ENCODE assay signal across 9 cellular contexts in the genomic region with DNA sequence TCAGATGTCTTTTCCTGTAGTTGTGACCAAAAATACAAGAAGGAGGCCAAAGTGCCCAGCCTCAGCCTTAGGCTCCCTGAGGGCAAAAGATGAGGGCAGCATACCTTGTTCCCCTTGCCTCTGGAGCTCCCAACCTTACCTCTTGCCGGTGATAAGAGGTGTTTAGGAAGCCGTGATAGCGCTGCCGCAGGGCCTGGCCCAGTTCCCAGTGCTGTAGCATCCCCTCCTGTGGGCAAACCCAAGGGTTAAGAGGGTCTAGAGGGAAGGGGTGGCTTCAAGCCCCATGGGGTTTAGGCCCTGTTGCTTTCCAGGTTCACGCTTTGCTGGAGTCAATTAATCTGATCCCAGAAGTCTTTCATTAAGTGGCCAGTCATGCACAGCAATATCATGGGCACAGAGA. TPM values are rescaled to one million over a fixed set of nuclear protein-coding genes. Genes with fewer than 3 reads are reported as not detected.
DNase-seq lines count a peak whose midpoint lies in the region; ATAC-seq and TF ChIP-seq lines count a peak whose summit lies in the region.
"Had no signal": no experiment of that assay in that cellular context is flagged by ENCODE, and none has a peak within 500 bp of the region (broad histone marks: within the 10 kb centered on the region; RNA-seq: fewer than 3 reads in every experiment).

No MANE protein-coding gene starts in this region.

- H3K9me3 Mint-ChIP-seq in activated naive CD8-positive, alpha-beta T cell (ENCODE audit: low read depth): no peaks in the 10 kb centered on the region

- H3K4me1 Mint-ChIP-seq in activated naive CD8-positive, alpha-beta T cell (ENCODE audit: low read depth): peaks cover 25% of the 10 kb centered on the region

- ATAC-seq in left ventricle myocardium superior: no peak
- ATAC-seq in lower lobe of right lung: no peak
- no peak for ATAC-seq in thoracic aorta (ENCODE audit: insufficient number of reproducible peaks, low FRiP score, low read depth)

- H3K27ac ChIP-seq in cardiac muscle cell (no peak overlapping the region), lower lobe of right lung (no peak overlapping the region), thoracic aorta (no peak overlapping the region)

- H3K4me3 Mint-ChIP-seq in activated naive CD8-positive, alpha-beta T cell: peak overlapping the region; percentile 99

- no peak overlapping the region for H3K27ac Mint-ChIP-seq in activated naive CD8-positive, alpha-beta T cell

- DNase-seq in cardiac muscle cell (ENCODE audit: low read depth in 1 of 2, low spot score in 1 of 2) (no peak), left ventricle myocardium superior (no peak), lower lobe of right lung (no peak), thoracic aorta (ENCODE audit: low spot score) (no peak), NCI-H748 (lab: John Stamatoyannopoulos, UW; ENCODE audit: unreplicated experiment) (no peak), HuH-7.5 (ENCODE audit: low spot score) (no peak)
- DNase-seq in stimulated activated naive CD4-positive, alpha-beta T cell treated with Interleukin-2 at 50 U/mL for 16 hours (lab: John Stamatoyannopoulos, UW): no peak
- DNase-seq: activated gamma-delta T cell had no signal

- intact Hi-C loops in left ventricle myocardium superior (cut with micrococcal nuclease): no loop called here
- intact Hi-C loops in lower lobe of right lung (cut with DNase I): no loop called here

- H3K36me3 ChIP-seq in cardiac muscle cell (peaks cover 30% of the 10 kb centered on the region), lower lobe of right lung (peaks cover 37% of the 10 kb centered on the region), thoracic aorta (peaks cover 21% of the 10 kb centered on the region)

- H3K4me1 ChIP-seq in cardiac muscle cell (ENCODE audit: low read depth) (peaks cover 5% of the 10 kb centered on the region), lower lobe of right lung (peaks cover 46% of the 10 kb centered on the region), thoracic aorta (ENCODE audit: control insufficient read depth in 1 of 2, low read depth in 2 of 2) (peaks cover 15 to 22% of the 10 kb centered on the region in 2 donors)

- H3K4me3 ChIP-seq in cardiac muscle cell: peak overlapping the region; percentile 60
- peak overlapping the region; percentile 91 for H3K4me3 ChIP-seq in lower lobe of right lung
- H3K4me3 ChIP-seq in thoracic aorta: peak overlapping the region; percentile 76

- no peaks in the 10 kb centered on the region for H3K27me3 Mint-ChIP-seq in activated naive CD8-positive, alpha-beta T cell

- TF ChIP-seq CTCF in cardiac muscle cell (IDR thresholded peaks at IDR 0.05; ENCODE audit: low read depth, low read length) (no peak), lower lobe of right lung (IDR thresholded peaks at IDR 0.05) (no peak), thoracic aorta (IDR thresholded peaks at IDR 0.05) (no peak)

- H3K27me3 ChIP-seq in cardiac muscle cell (no peaks in the 10 kb centered on the region), lower lobe of right lung (ENCODE audit: low read depth) (no peaks in the 10 kb centered on the region), thoracic aorta (replicated peaks; ENCODE audit: insufficient read depth) (no peaks in the 10 kb centered on the region)

- H3K9me3 ChIP-seq in cardiac muscle cell (ENCODE audit: low read depth) (no peaks in the 10 kb centered on the region), lower lobe of right lung (no peaks in the 10 kb centered on the region), thoracic aorta (no peaks in the 10 kb centered on the region)

- no peaks in the 10 kb centered on the region for H3K36me3 Mint-ChIP-seq in activated naive CD8-positive, alpha-beta T cell

RNA-seq across cellular contexts. Expression of a gene that starts 1.1 kb away (rescaled TPM):
- total RNA-seq in cardiac muscle cell: 87.7 and 94.0 TPM in 2 replicates
- polyA plus RNA-seq in cardiac muscle cell: 67.1 and 67.5 TPM in 2 replicates
- 20.3 TPM for total RNA-seq in left ventricle myocardium superior
- 33.0 TPM for total RNA-seq in lower lobe of right lung
- total RNA-seq in thoracic aorta: 10 to 100 TPM; 39.4 to 59.7 TPM

RNA-seq across cellular contexts. Expression of a gene that starts 10.3 kb away (rescaled TPM):
- total RNA-seq in cardiac muscle cell (21.4 and 31.6 TPM in 2 replicates), left ventricle myocardium superior (15.6 TPM), lower lobe of right lung (49.2 TPM), thoracic aorta (10 to 100 TPM; 11.6 to 20.4 TPM)
- 16.2 and 30.6 TPM in 2 replicates for polyA plus RNA-seq in cardiac muscle cell

RNA-seq across cellular contexts. Expression of a gene that starts 22.4 kb away (rescaled TPM):
- total RNA-seq in cardiac muscle cell: 62.5 and 103 TPM in 2 replicates
- 58.8 and 70.2 TPM in 2 replicates for polyA plus RNA-seq in cardiac muscle cell
- 46.4 TPM for total RNA-seq in left ventricle myocardium superior
- 53.7 TPM for total RNA-seq in lower lobe of right lung
- total RNA-seq in thoracic aorta: 10 to 100 TPM; 58.9 to 74.3 TPM

RNA-seq across cellular contexts. Expression of a gene that starts 32.7 kb away (rescaled TPM):
- total RNA-seq in cardiac muscle cell (45.1 and 79.4 TPM in 2 replicates), left ventricle myocardium superior (9.5 TPM), lower lobe of right lung (37.5 TPM), thoracic aorta (10 to 100 TPM; 45.6 to 69.7 TPM)
- 40.5 and 65.2 TPM in 2 replicates for polyA plus RNA-seq in cardiac muscle cell
